In the genomic region with DNA sequence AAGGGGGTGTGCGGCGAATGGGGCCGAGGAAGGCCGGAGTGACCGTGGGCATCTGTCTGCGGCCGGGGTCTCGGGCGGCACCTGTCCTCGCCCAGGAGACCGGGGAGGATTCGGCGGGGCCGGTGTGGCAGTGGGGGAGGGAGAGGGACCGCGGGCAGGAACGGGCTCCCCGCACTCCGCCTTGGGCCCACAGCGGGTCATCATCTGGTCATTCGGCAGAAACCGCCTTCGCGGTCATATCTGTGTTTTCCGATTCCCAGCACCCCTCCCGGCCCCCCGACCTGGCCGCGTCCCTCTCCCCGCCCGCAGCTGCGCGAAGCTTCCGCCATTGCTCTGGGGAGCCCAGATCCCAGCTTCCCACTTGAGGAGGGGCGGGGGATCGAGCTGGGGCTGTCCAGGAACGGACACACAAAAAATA, we compare ENCODE assay signal across 8 cellular contexts.
A peak's percentile ranks its signal among the peaks of the same experiment; 100 is the strongest.
DNase-seq lines count a peak whose midpoint lies in the region; ATAC-seq and TF ChIP-seq lines count a peak whose summit lies in the region.

No MANE protein-coding gene starts in this region.

- peak overlapping the region; percentile 78 for H3K4me3 ChIP-seq in choroid plexus epithelial cell (ENCODE audit: low read depth, low read length)

- no peak for TF ChIP-seq CTCF in choroid plexus epithelial cell (conservative IDR thresholded peaks at IDR 0.05; ENCODE audit: low read depth, low read length)

- H3K27me3 Mint-ChIP-seq in stimulated activated naive B cell treated with anti-CD40 and anti-IgM and Interleukin-4, amounts not matched to agents 10 μg/mL and 1 μg/mL and 100 μg/mL, for 72 hours, result peaks cover 12 to 13% of the 10 kb centered on the region in 2 donors

- H3K4me3 Mint-ChIP-seq in stimulated activated naive B cell treated with anti-CD40 and anti-IgM and Interleukin-4, amounts not matched to agents 10 μg/mL and 1 μg/mL and 100 μg/mL, for 72 hours, result peak overlapping the region; percentile 89 to 90

- H3K4me1 Mint-ChIP-seq in stimulated activated naive B cell treated with anti-CD40 and anti-IgM and Interleukin-4, amounts not matched to agents 10 μg/mL and 1 μg/mL and 100 μg/mL, for 72 hours, result peaks cover 43 to 58% of the 10 kb centered on the region in 2 donors

- peaks cover 17 to 29% of the 10 kb centered on the region in 2 donors for H3K36me3 Mint-ChIP-seq in stimulated activated naive B cell treated with anti-CD40 and anti-IgM and Interleukin-4, amounts not matched to agents 10 μg/mL and 1 μg/mL and 100 μg/mL, for 72 hours

- no peaks in the 10 kb centered on the region for H3K27me3 ChIP-seq in layer of hippocampus (ENCODE audit: control insufficient read depth, insufficient read depth, low read length)

- peak overlapping the region; percentile 96 for H3K27ac ChIP-seq in layer of hippocampus (ENCODE audit: low read depth, low read length)

- DNase-seq in SKM-1 treated with dmso at 0.1 percent for 144 hours (lab: John Stamatoyannopoulos, UW; ENCODE audit: unreplicated experiment), result peak; percentile 12
- no peak for DNase-seq in SKM-1 (lab: John Stamatoyannopoulos, UW; ENCODE audit: unreplicated experiment)
- peak; percentile 86 for DNase-seq in NCI-H69 (lab: John Stamatoyannopoulos, UW)
- peak; percentile 48 for DNase-seq in choroid plexus epithelial cell (ENCODE audit: low read depth)
- DNase-seq in stimulated activated naive B cell treated with anti-CD40 and anti-IgM and Interleukin-4, amounts not matched to agents 10 μg/mL and 1 μg/mL and 100 μg/mL, for 72 hours, result no peak
- no peak for DNase-seq in stimulated activated CD4-positive, alpha-beta T cell treated with anti-CD3 and anti-CD28 coated beads, Interleukin-4, amount 100 ng/mL, for 24 hours

- no peaks in the 10 kb centered on the region for H3K9me3 Mint-ChIP-seq in stimulated activated naive B cell treated with anti-CD40 and anti-IgM and Interleukin-4, amounts not matched to agents 10 μg/mL and 1 μg/mL and 100 μg/mL, for 72 hours

- no peak for ATAC-seq in stimulated activated naive B cell treated with anti-CD40 and anti-IgM and Interleukin-4, amounts not matched to agents 10 μg/mL and 1 μg/mL and 100 μg/mL, for 72 hours (replicated peaks)
- ATAC-seq in GM18868 (IDR thresholded peaks at IDR 0.05; ENCODE audit: unreplicated experiment), result no peak

- H3K27ac Mint-ChIP-seq in stimulated activated naive B cell treated with anti-CD40 and anti-IgM and Interleukin-4, amounts not matched to agents 10 μg/mL and 1 μg/mL and 100 μg/mL, for 72 hours, result peak overlapping the region; percentile 96

Comparison
In these comparisons a context has a peak if more than half of its experiments do, and no peak if none do; other contexts are left out.
1. DNase-seq: peak in SKM-1 treated with dmso at 0.1 percent for 144 hours (single experiment), NCI-H69 (single experiment) and choroid plexus epithelial cell (single experiment); none in SKM-1 (single experiment), stimulated activated naive B cell treated with anti-CD40 and anti-IgM and Interleukin-4, amounts not matched to agents 10 μg/mL and 1 μg/mL and 100 μg/mL, for 72 hours (single experiment) and stimulated activated CD4-positive, alpha-beta T cell treated with anti-CD3 and anti-CD28 coated beads, Interleukin-4, amount 100 ng/mL, for 24 hours (single experiment).